15 cellular contexts compared by ENCODE assay signal in the genomic region with DNA sequence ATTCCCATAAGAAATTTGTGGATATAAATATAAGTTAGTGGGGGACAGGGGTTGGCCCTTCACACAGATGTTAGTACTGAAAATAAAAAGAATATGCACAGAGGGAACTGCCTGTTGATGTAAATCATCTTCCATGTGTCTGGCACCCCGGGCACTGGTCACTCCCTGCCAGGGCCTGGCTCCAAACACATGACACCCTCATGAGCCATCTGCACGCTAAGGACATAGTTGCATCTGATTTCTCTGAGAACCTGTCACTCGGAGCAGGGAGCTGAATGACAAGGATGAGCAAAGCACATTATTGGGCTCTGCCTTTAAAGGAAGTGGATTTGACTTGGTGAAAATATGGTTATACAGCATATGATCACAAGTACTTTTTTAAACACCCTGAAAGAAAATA.
"Had no signal": no experiment of that assay in that cellular context is flagged by ENCODE, and none has a peak within 500 bp of the region (broad histone marks: within the 10 kb centered on the region; RNA-seq: fewer than 3 reads in every experiment).

No MANE protein-coding gene starts in this region.

- H3K36me3 ChIP-seq: ascending aorta, breast epithelium had no signal

- H3K4me3 ChIP-seq: ascending aorta, breast epithelium had no signal

- H3K4me3 Mint-ChIP-seq: activated CD4-positive, alpha-beta memory T cell treated with anti-CD3 and anti-CD28 coated beads, Interleukin-2, amount 10 ng/mL, durations not matched to agents 7 days and 5 days; activated naive CD4-positive, alpha-beta T cell treated with anti-CD3 and anti-CD28 coated beads, Interleukin-2, amount 10 ng/mL, durations not matched to agents 7 days and 5 days; activated T-cell treated with anti-CD3 and anti-CD28 coated beads, Interleukin-2, amount 50 U/mL, for 24 hours; neural crest cell; WTC11 had no signal

- ATAC-seq: WTC11 had no signal

- H3K9me3 ChIP-seq: ascending aorta, breast epithelium had no signal

- DNase-seq: activated CD4-positive, alpha-beta memory T cell treated with anti-CD3 and anti-CD28 coated beads, Interleukin-2, amount 10 ng/mL, durations not matched to agents 7 days and 5 days; activated CD4-positive, alpha-beta T cell treated with anti-CD3 and anti-CD28 coated beads for 4 hours; activated naive CD4-positive, alpha-beta T cell treated with anti-CD3 and anti-CD28 coated beads, Interleukin-2, amount 10 ng/mL, durations not matched to agents 7 days and 5 days; activated T-cell treated with anti-CD3 and anti-CD28 coated beads, Interleukin-2, amount 50 U/mL, for 24 hours; dermis blood vessel endothelial cell; hypothalamus; kidney; mesendoderm; stimulated activated CD4-positive, alpha-beta T cell treated with anti-CD3 and anti-CD28 coated beads, Interleukin-12 subunit alpha, Interleukin-12 subunit beta, amount 100 ng/mL, for 4 hours; stimulated activated CD4-positive, alpha-beta T cell treated with anti-CD3 and anti-CD28 coated beads, Interleukin-2, amount 100 ng/mL, for 24 hours; T-helper 2 cell had no signal

- H3K27me3 ChIP-seq: ascending aorta, breast epithelium had no signal

- H3K27ac ChIP-seq: ascending aorta, breast epithelium had no signal

- H3K4me1 ChIP-seq: ascending aorta, breast epithelium had no signal

- H3K9me3 Mint-ChIP-seq: activated CD4-positive, alpha-beta memory T cell treated with anti-CD3 and anti-CD28 coated beads, Interleukin-2, amount 10 ng/mL, durations not matched to agents 7 days and 5 days; activated naive CD4-positive, alpha-beta T cell treated with anti-CD3 and anti-CD28 coated beads, Interleukin-2, amount 10 ng/mL, durations not matched to agents 7 days and 5 days; activated T-cell treated with anti-CD3 and anti-CD28 coated beads, Interleukin-2, amount 50 U/mL, for 24 hours; neural crest cell had no signal

- H3K4me1 Mint-ChIP-seq: activated CD4-positive, alpha-beta memory T cell treated with anti-CD3 and anti-CD28 coated beads, Interleukin-2, amount 10 ng/mL, durations not matched to agents 7 days and 5 days; activated naive CD4-positive, alpha-beta T cell treated with anti-CD3 and anti-CD28 coated beads, Interleukin-2, amount 10 ng/mL, durations not matched to agents 7 days and 5 days had no signal

- H3K27ac Mint-ChIP-seq: activated CD4-positive, alpha-beta memory T cell treated with anti-CD3 and anti-CD28 coated beads, Interleukin-2, amount 10 ng/mL, durations not matched to agents 7 days and 5 days; activated naive CD4-positive, alpha-beta T cell treated with anti-CD3 and anti-CD28 coated beads, Interleukin-2, amount 10 ng/mL, durations not matched to agents 7 days and 5 days; activated T-cell treated with anti-CD3 and anti-CD28 coated beads, Interleukin-2, amount 50 U/mL, for 24 hours; WTC11 had no signal
